ENCODE assay signal across 15 cellular contexts in the genomic region with DNA sequence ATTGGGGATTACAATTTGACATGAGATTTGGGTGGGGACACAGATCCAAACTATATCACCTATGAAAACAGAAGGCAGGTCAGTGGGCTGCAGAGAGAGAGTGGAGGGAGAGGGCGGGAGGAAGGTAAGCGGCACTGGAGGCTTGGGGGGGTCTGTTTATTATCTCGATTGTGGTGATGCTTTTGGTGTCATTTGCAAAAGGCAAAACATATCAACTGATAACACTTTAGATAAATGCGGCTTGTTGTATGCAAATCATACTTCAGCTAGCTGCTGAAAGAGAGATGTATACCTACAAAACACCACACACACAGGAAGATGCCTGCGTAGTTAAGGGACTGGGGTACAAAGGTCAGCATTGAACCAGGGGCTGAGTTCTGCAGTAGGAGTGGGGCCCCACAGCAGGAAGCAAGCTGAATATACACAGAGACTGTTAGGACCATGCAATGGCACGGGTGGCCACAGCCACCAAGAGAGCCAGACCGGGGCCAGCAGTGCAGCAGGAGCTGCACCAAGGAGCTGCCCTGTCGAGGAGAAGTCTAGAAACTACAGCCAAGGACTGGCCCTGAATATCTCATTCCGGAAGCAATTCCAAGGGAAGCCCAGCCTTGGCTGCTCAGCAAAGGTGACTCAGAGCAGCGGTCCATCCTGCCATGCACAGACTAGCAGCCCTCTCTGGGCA.
"Had no signal": no experiment of that assay in that cellular context is flagged by ENCODE, and none has a peak within 500 bp of the region (broad histone marks: within the 10 kb centered on the region; RNA-seq: fewer than 3 reads in every experiment).

No MANE protein-coding gene starts in this region.

- H3K27ac ChIP-seq: esophagus squamous epithelium, tibial artery had no signal

- DNase-seq: activated CD4-positive, alpha-beta T cell treated with anti-CD3 and anti-CD28 coated beads, Interleukin-2, amount 10 ng/mL, durations not matched to agents 24 days and 14 days; activated gamma-delta T cell treated with Interleukin-2 at 50 U/mL for 16 hours; activated naive CD8-positive, alpha-beta T cell treated with anti-CD3 and anti-CD28 coated beads for 36 hours; amniotic stem cell; dermis blood vessel endothelial cell; effector memory CD4-positive, alpha-beta T cell; esophagus squamous epithelium; midbrain; retina; stimulated activated CD4-positive, alpha-beta T cell treated with anti-CD3 and anti-CD28 coated beads, Interleukin-12 subunit alpha, Interleukin-12 subunit beta, amount 100 ng/mL, for 4 hours; stimulated activated CD4-positive, alpha-beta T cell treated with anti-CD3 and anti-CD28 coated beads, Interleukin-1b, Interleukin-23, amount 100 ng/mL, for 48 hours; stimulated activated naive CD4-positive, alpha-beta T cell treated with Interleukin-2 at 50 U/mL for 16 hours had no signal

- H3K27ac Mint-ChIP-seq: activated CD4-positive, alpha-beta T cell treated with anti-CD3 and anti-CD28 coated beads, Interleukin-2, amount 10 ng/mL, durations not matched to agents 24 days and 14 days; activated naive CD8-positive, alpha-beta T cell treated with anti-CD3 and anti-CD28 coated beads for 36 hours; activated T-helper 1 cell treated with anti-CD3 and anti-CD28 coated beads, Interleukin-12 subunit alpha, Interleukin-12 subunit beta, Interleukin-2, Interleukin-4 antibody, amounts not matched to agents 30 ng/mL and 10 ng/mL and 1 ng/mL, durations not matched to agents 14 hours and 24 hours and 36 hours had no signal

- H3K27me3 ChIP-seq: tibial artery had no signal

- H3K4me3 ChIP-seq: esophagus squamous epithelium, tibial artery had no signal

- H3K4me3 Mint-ChIP-seq: activated CD4-positive, alpha-beta T cell treated with anti-CD3 and anti-CD28 coated beads, Interleukin-2, amount 10 ng/mL, durations not matched to agents 24 days and 14 days; activated naive CD8-positive, alpha-beta T cell treated with anti-CD3 and anti-CD28 coated beads for 36 hours; activated T-helper 1 cell treated with anti-CD3 and anti-CD28 coated beads, Interleukin-12 subunit alpha, Interleukin-12 subunit beta, Interleukin-2, Interleukin-4 antibody, amounts not matched to agents 30 ng/mL and 10 ng/mL and 1 ng/mL, durations not matched to agents 14 hours and 24 hours and 36 hours; neural crest cell had no signal

- H3K36me3 ChIP-seq: esophagus squamous epithelium, tibial artery had no signal
